ENCODE assay signal across 18 cellular contexts in the genomic region with DNA sequence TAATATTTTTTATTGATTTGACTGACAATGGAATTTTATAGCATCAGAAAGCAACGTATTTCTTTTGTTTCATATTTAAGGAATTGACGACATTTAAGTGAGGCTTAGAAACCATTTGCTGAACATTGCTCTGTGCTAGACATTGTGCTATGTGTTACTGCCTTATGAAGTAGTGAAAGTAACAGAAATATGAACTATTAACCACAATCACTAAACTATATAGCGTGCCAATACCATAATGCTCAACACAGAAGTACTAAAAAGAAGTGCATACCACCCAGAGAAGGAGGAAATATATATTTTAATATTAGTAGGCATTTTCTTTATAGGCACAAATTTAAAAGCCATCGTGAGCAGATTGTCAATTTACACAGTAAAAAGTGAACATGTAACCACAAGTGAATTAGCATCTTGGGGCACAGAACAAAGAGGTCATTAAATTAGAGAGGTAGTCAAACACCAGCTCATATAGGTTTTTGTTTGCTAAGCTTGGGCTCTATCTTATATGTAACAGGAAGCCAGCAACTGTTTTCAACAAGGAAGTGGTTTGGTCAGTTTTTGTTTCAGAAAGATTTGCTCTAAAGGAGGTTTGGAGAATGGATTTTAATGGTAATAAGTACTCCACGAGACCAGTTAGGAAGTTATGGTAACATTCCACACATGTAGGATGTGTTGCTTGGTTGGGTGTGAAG.
DNase-seq lines count a peak whose midpoint lies in the region; ATAC-seq and TF ChIP-seq lines count a peak whose summit lies in the region.
"Had no signal": no experiment of that assay in that cellular context is flagged by ENCODE, and none has a peak within 500 bp of the region (broad histone marks: within the 10 kb centered on the region; RNA-seq: fewer than 3 reads in every experiment).

No MANE protein-coding gene starts in this region.

- DNase-seq in GM12865 (ENCODE audit: low read depth) (peak; percentile 29), OCI-M1 (lab: John Stamatoyannopoulos, UW) (peak; percentile 3), amygdala (lab: John Stamatoyannopoulos, UW) (no peak)
- peak; percentile 17 for DNase-seq in Jurkat, Clone E6-1 (ENCODE audit: low read depth, low spot score)
- no peak for DNase-seq in stimulated activated CD8-positive, alpha-beta memory T cell treated with anti-CD3 and anti-CD28 coated beads, Interleukin-4, amount 100 ng/mL, for 48 hours
- DNase-seq: activated CD4-positive, alpha-beta T cell treated with anti-CD3 and anti-CD28 coated beads, Interleukin-2, amount 50 U/mL, for 1 hour; activated T-cell treated with anti-CD3 and anti-CD28 coated beads, Interleukin-2, amount 50 U/mL, for 4 hours; central memory CD4-positive, alpha-beta T cell; foreskin fibroblast; NCI-H1092 treated with DMSO at 0.1 percent for 48 hours; NCI-H526; retina; Right ventricle myocardium superior had no signal

- no peak for TF ChIP-seq CTCF in GM12865 (IDR thresholded peaks at IDR 0.05; ENCODE audit: insufficient read depth, low read depth, low read length, missing control alignments)

- no peak overlapping the region for H3K4me3 ChIP-seq in GM12865 (ENCODE audit: low read depth, low read length)
- no peak overlapping the region for H3K4me3 ChIP-seq in Jurkat, Clone E6-1 (ENCODE audit: low read length)
- H3K4me3 ChIP-seq: lung, thoracic aorta had no signal

- ATAC-seq in GM21515 (IDR thresholded peaks at IDR 0.05; ENCODE audit: unreplicated experiment) (peak; percentile 66), GM21528 (IDR thresholded peaks at IDR 0.05; ENCODE audit: low FRiP score, unreplicated experiment) (no peak), GM18517 (IDR thresholded peaks at IDR 0.05; ENCODE audit: unreplicated experiment) (no peak)
- ATAC-seq: activated T-cell treated with anti-CD3 and anti-CD28 coated beads, Interleukin-2, amount 50 U/mL, for 4 hours had no signal

Comparison
In these comparisons a context has a peak if more than half of its experiments do, and no peak if none do; other contexts are left out.
1. DNase-seq: peak in GM12865 (single experiment), Jurkat, Clone E6-1 (single experiment) and OCI-M1 (single experiment); none in amygdala (0 of 56) and stimulated activated CD8-positive, alpha-beta memory T cell treated with anti-CD3 and anti-CD28 coated beads, Interleukin-4, amount 100 ng/mL, for 48 hours (single experiment).